ENCODE assay signal across 9 cellular contexts in genomic region chr2:171347591-171348032, GRCh38.
DNase-seq lines count a peak whose midpoint lies in the region; ATAC-seq and TF ChIP-seq lines count a peak whose summit lies in the region.
"Had no signal": no experiment of that assay in that cellular context is flagged by ENCODE, and none has a peak within 500 bp of the region (broad histone marks: within the 10 kb centered on the region; RNA-seq: fewer than 3 reads in every experiment).

No MANE protein-coding gene starts in this region.

- in situ Hi-C loops in transverse colon (cut with MboI; ENCODE audit: low pct_ligation_motif_present in 1 of 4, low pct_unique_long_range_greater_than_20kb in 1 of 4, low sequenced_read_pairs in 3 of 4), result no loop called here

- WGBS in gastroesophageal sphincter (ENCODE audit: low coverage in 1 of 2), 2 donors, result 14 to 22% methylated on average over 2 to 3 of the region's 3 CpGs
- WGBS in transverse colon (ENCODE audit: low coverage in 1 of 2), 2 donors, result 22 to 36% methylated on average over 3 of the region's 3 CpGs

- H3K27me3 Mint-ChIP-seq in nephron progenitor cell (ENCODE audit: low read depth, poor library complexity), result no peaks in the 10 kb centered on the region
- H3K27me3 Mint-ChIP-seq: dendritic cell treated with granulocyte-macrophage colony-stimulating factor and Interleukin-4, amounts not matched to agents 40 ng/mL and 50 ng/mL, for 4 days had no signal

- H3K27ac ChIP-seq in gastroesophageal sphincter (peak overlapping the region; percentile 56 to 80 (median 70)), transverse colon (peak overlapping the region; percentile 54 to 74 (median 59))

- DNase-seq in activated naive CD4-positive, alpha-beta T cell treated with anti-CD3 and anti-CD28 coated beads, Interleukin-2, amount 50 U/mL, for 72 hours (ENCODE audit: low spot score in 2 of 2), result no peak
- DNase-seq in activated naive CD4-positive, alpha-beta T cell treated with anti-CD3 and anti-CD28 coated beads, Interleukin-2, amount 50 U/mL, for 16 hours, result no peak
- peak; percentile 90 for DNase-seq in RPMI7951 (ENCODE audit: low read depth)
- DNase-seq in transverse colon, result no peak
- DNase-seq in NCI-H510A treated with DMSO at 0.1 percent for 48 hours (lab: John Stamatoyannopoulos, UW), result no peak
- no peak for DNase-seq in nephron progenitor cell
- DNase-seq in NCI-H1417 treated with DMSO at 0.1 percent for 48 hours (lab: John Stamatoyannopoulos, UW), result no peak

- TF ChIP-seq POLR2A in gastroesophageal sphincter (IDR thresholded peaks at IDR 0.05) (no peak), transverse colon (IDR thresholded peaks at IDR 0.05) (no peak)

- peak overlapping the region; percentile 64 to 68 for H3K27ac Mint-ChIP-seq in activated naive CD4-positive, alpha-beta T cell treated with anti-CD3 and anti-CD28 coated beads, Interleukin-2, amount 50 U/mL, for 72 hours
- no peak overlapping the region for H3K27ac Mint-ChIP-seq in nephron progenitor cell
- H3K27ac Mint-ChIP-seq: dendritic cell treated with granulocyte-macrophage colony-stimulating factor and Interleukin-4, amounts not matched to agents 40 ng/mL and 50 ng/mL, for 4 days had no signal

- intact Hi-C loops in transverse colon (cut with DNase I; ENCODE audit: low total_unique reads), result no loop called here

- ATAC-seq in activated naive CD4-positive, alpha-beta T cell treated with anti-CD3 and anti-CD28 coated beads, Interleukin-2, amount 50 U/mL, for 72 hours, result peak; percentile 82 to 83
- peak; percentile 62 for ATAC-seq in gastroesophageal sphincter

- H3K4me1 ChIP-seq in gastroesophageal sphincter, result peaks cover 4 to 21% (median 8%) of the 10 kb centered on the region in 3 donors
- peaks cover 4 to 32% (median 23%) of the 10 kb centered on the region in 4 donors for H3K4me1 ChIP-seq in transverse colon

- no peaks in the 10 kb centered on the region for H3K9me3 ChIP-seq in gastroesophageal sphincter
- H3K9me3 ChIP-seq in transverse colon, result no peaks in the 10 kb centered on the region

- peaks cover 0 to 7% of the 10 kb centered on the region in 2 donors for H3K9me3 Mint-ChIP-seq in activated naive CD4-positive, alpha-beta T cell treated with anti-CD3 and anti-CD28 coated beads, Interleukin-2, amount 50 U/mL, for 72 hours
- peaks cover 12% of the 10 kb centered on the region for H3K9me3 Mint-ChIP-seq in nephron progenitor cell

- peaks cover 8 to 20% of the 10 kb centered on the region in 2 donors for H3K36me3 Mint-ChIP-seq in activated naive CD4-positive, alpha-beta T cell treated with anti-CD3 and anti-CD28 coated beads, Interleukin-2, amount 50 U/mL, for 72 hours
- peaks cover 10% of the 10 kb centered on the region for H3K36me3 Mint-ChIP-seq in nephron progenitor cell (ENCODE audit: low read depth)

- no peak for TF ChIP-seq EP300 in gastroesophageal sphincter (IDR thresholded peaks at IDR 0.05)
- no peak for TF ChIP-seq EP300 in transverse colon (IDR thresholded peaks at IDR 0.05; ENCODE audit: low read depth)

- no peaks in the 10 kb centered on the region for H3K4me1 Mint-ChIP-seq in nephron progenitor cell

- no peaks in the 10 kb centered on the region for H3K36me3 ChIP-seq in gastroesophageal sphincter
- H3K36me3 ChIP-seq in transverse colon, result no peaks in the 10 kb centered on the region

- no peak overlapping the region for H3K4me3 ChIP-seq in gastroesophageal sphincter
- H3K4me3 ChIP-seq in transverse colon, result no peak overlapping the region

- no peak for TF ChIP-seq CTCF in gastroesophageal sphincter (IDR thresholded peaks at IDR 0.05)
- no peak for TF ChIP-seq CTCF in transverse colon (IDR thresholded peaks at IDR 0.05)
- no peak for TF ChIP-seq CTCF in nephron progenitor cell (IDR thresholded peaks at IDR 0.05)

- H3K4me3 Mint-ChIP-seq in nephron progenitor cell, result no peak overlapping the region
- H3K4me3 Mint-ChIP-seq: dendritic cell treated with granulocyte-macrophage colony-stimulating factor and Interleukin-4, amounts not matched to agents 40 ng/mL and 50 ng/mL, for 4 days had no signal

- no peaks in the 10 kb centered on the region for H3K27me3 ChIP-seq in gastroesophageal sphincter
- no peaks in the 10 kb centered on the region for H3K27me3 ChIP-seq in transverse colon
